8 cellular contexts compared by ENCODE assay signal in the genomic region with DNA sequence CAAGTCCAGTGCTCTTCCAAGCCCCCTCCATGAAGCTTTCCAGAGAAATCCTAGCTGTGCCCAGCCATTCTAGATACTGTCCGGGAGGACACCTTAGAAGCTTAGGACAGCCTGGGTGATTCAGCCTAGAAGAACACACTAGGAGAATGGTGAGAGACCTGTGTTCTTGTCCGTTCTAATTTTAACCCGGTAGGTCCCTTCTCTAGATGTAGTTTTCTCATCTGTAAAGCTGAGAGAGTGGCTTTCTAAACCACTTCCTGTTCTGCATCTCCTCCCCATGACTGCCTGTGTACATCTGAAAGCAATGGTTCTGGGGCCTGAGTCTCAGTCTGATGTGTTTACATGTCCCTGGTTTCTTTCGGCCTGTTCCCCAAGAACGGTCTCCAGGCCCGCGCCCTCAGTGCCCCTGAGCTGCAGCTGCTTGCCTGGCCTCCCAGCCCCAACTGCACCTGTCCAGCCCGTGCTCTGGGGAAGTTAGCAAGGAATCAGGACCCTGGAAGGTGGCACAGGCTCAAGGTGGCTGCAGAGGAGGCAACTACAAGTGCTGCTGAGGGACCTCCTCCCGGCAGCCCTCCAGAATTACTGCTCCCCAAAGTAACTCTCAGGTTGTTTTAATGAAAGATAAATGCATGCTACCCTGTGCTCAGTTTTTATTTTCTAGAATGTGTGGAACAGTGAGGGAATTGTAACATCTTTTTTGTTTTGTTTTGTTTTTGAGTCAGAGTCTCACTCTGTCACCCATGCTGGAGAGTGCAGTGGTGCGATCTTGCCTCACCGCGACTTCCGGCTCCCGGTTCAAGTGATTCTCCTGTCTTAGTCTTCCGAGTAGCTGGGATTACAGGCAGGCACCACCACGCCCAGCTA.
DNase-seq lines count a peak whose midpoint lies in the region; ATAC-seq, FAIRE-seq and TF ChIP-seq lines count a peak whose summit lies in the region.

No MANE protein-coding gene starts in this region.

- peak; percentile 59; the same call in 1 of the 2 replicates for TF ChIP-seq POLR2A in GM12891 (IDR thresholded peaks at IDR 0.05; ENCODE audit: low read depth, low read length)

- peak; percentile 46 for DNase-seq in GM12891 (ENCODE audit: insufficient read length, low spot score)
- DNase-seq in Kasumi-1 (lab: John Stamatoyannopoulos, UW): peak; percentile 77 to 88
- peak; percentile 32 for DNase-seq in activated T-helper 9 cell treated with anti-CD3 and anti-CD28 coated beads, Interleukin-2, amount 50 U/mL, for 16 hours (ENCODE audit: low read depth)
- DNase-seq in stimulated activated CD4-positive, alpha-beta T cell treated with anti-CD3 and anti-CD28 coated beads, Interleukin-4, amount 100 ng/mL, for 1 hour: peak; percentile 47
- no peak for DNase-seq in SW480 (ENCODE audit: low spot score)
- DNase-seq in LoVo (ENCODE audit: low spot score): no peak
- no peak for DNase-seq in NCI-H2081 (lab: John Stamatoyannopoulos, UW)

- peak; percentile 89 for ATAC-seq in GM21576 (IDR thresholded peaks at IDR 0.05; ENCODE audit: unreplicated experiment)

- FAIRE-seq in GM12891 (lab: Jason Lieb, UNC): peak; percentile 95

TF ChIP-seq in GM12891, 5 proteins besides CTCF, POLR2A, EP300 and RAD21:
- TF ChIP-seq PAX5 (IDR thresholded peaks at IDR 0.05; ENCODE audit: insufficient read depth, low read length, severe bottlenecking) (peak; percentile 52), TAF1 (IDR thresholded peaks at IDR 0.05; ENCODE audit: low read depth, low read length) (no peak; the same call in 1 of the 2 replicates), POLR2AphosphoS5 (IDR thresholded peaks at IDR 0.05; ENCODE audit: low read depth, low read length) (peak; percentile 29; the same call in 1 of the 2 replicates), SPI1 (IDR thresholded peaks at IDR 0.05; ENCODE audit: low read depth, low read length) (peak; percentile 88)

Comparison
In these comparisons a context has a peak if more than half of its experiments do, and no peak if none do; other contexts are left out.
1. DNase-seq: peak in GM12891 (single experiment), Kasumi-1 (2 of 2), activated T-helper 9 cell treated with anti-CD3 and anti-CD28 coated beads, Interleukin-2, amount 50 U/mL, for 16 hours (single experiment) and stimulated activated CD4-positive, alpha-beta T cell treated with anti-CD3 and anti-CD28 coated beads, Interleukin-4, amount 100 ng/mL, for 1 hour (single experiment); none in SW480 (single experiment), LoVo (single experiment) and NCI-H2081 (0 of 2).